In the genomic region with DNA sequence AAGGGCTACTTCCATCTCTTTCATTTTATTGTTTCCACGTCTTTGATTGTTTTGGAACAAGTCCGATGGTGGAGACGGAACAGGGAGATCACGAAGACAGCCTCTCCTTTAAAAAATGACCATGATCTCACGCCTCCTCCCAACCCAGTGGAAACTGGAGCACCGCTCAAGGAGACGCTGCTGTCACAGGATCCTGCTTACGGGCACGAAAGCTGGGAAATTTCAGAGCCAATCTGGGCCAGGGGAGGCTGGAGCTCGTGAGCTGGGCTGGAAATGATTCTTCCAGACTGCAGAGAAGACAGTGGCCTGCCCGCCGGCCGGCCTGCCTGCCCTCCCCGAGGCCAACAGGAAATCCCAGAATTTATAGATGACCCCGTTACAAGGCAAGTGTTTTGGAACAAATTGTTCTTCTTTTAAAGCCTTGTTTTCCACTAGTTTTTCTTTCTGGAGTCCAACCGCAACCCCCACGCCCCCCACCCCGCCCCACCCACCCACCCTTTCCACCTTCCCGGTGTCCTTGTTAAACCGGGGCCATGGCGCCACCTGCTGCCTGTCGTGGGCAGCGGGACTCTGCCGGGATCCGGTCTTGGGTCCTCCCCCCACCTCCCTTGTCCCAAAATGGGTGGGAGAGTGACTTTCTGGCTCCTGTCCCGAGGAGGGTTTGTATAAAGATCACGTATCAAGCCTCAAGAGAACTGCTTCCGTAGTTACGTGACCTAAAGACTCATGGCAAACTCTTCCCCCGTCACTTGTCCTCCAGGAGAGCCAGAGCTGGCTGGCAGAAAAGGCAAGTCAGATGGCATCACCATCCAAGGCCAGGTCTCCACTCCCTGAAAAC, we compare ENCODE assay signal across 8 cellular contexts. TPM values are rescaled to one million over a fixed set of nuclear protein-coding genes. Genes with fewer than 3 reads are reported as not detected.
A peak's percentile ranks its signal among the peaks of the same experiment; 100 is the strongest.
DNase-seq lines count a peak whose midpoint lies in the region; ATAC-seq and TF ChIP-seq lines count a peak whose summit lies in the region.

No MANE protein-coding gene starts in this region.

- CTCF ChIA-PET in Panc1 (lab: Charles Lee), result interaction anchor here (0.7 to 0.9 kb wide), 2 partner anchors 432 to 602 kb away, joined by 3 read pairs; no protein-coding TSS in a partner anchor

- BruUV-seq in Panc1 (replicated peaks; lab: Mats Ljungman, UMichigan), result no TSS peak

- H3K9me3 ChIP-seq in Panc1 (ENCODE audit: control insufficient read depth, insufficient read depth, low read depth, low read length) (no peaks in the 10 kb centered on the region), neutrophil (no peaks in the 10 kb centered on the region), stomach smooth muscle (ENCODE audit: control insufficient read depth in 2 of 2, low read length in 2 of 2) (no peaks in the 10 kb centered on the region)

- in situ Hi-C loops in Panc1 (cut with HindIII; ENCODE audit: low pct_unique_long_range_greater_than_20kb, low sequenced_read_pairs), result no loop called here

- POLR2A ChIA-PET in Panc1 (lab: Charles Lee), result interaction anchor here (0.6 kb wide), 1 partner anchor 74 kb away, joined by 3 read pairs; no protein-coding TSS in a partner anchor

- peak; percentile 81 for TF ChIP-seq CTCF in Panc1 (IDR thresholded peaks at IDR 0.05)
- TF ChIP-seq CTCF in foreskin keratinocyte (conservative IDR thresholded peaks at IDR 0.05), result peak; percentile 62
- peak; percentile 82 for TF ChIP-seq CTCF in neutrophil (IDR thresholded peaks at IDR 0.05)

- H3K4me1 ChIP-seq in Panc1 (ENCODE audit: control insufficient read depth, insufficient read depth, low read length), result peaks cover 28% of the 10 kb centered on the region
- peaks cover 8% of the 10 kb centered on the region for H3K4me1 ChIP-seq in foreskin keratinocyte
- peaks cover 37 to 44% of the 10 kb centered on the region in 2 experiments for H3K4me1 ChIP-seq in neutrophil (ENCODE audit: control insufficient read depth in 1 of 2, insufficient read depth in 1 of 2, low read depth in 1 of 2, low read length in 1 of 2)
- H3K4me1 ChIP-seq in stomach smooth muscle (ENCODE audit: control insufficient read depth, insufficient read depth, low read length), result peaks cover 25% of the 10 kb centered on the region

- H3K27ac ChIP-seq in Panc1 (ENCODE audit: low read length) (peak overlapping the region; percentile 72), foreskin keratinocyte (no peak overlapping the region), neutrophil (peak overlapping the region; percentile 70), stomach smooth muscle (ENCODE audit: low read length) (peak overlapping the region; percentile 55)

- H3K4me3 ChIP-seq in Panc1 (ENCODE audit: low read depth in 2 of 2, low read length in 2 of 2), result peak overlapping the region in 1 of 2 experiments; percentile 26; a peak in 1 of 4 replicates
- H3K4me3 ChIP-seq in neutrophil (ENCODE audit: low read depth in 1 of 2, low read length in 1 of 2), result peak overlapping the region; percentile 41 to 46
- H3K4me3 ChIP-seq in stomach smooth muscle (ENCODE audit: low read length in 2 of 2), result peak overlapping the region; percentile 37 to 68

- ATAC-seq in Panc1 (peak; percentile 89), foreskin keratinocyte (peak; percentile 54), HG03457 (IDR thresholded peaks at IDR 0.05; ENCODE audit: unreplicated experiment) (no peak)

- intact Hi-C loops in Panc1 (cut with micrococcal nuclease; ENCODE audit: unreplicated experiment), result loop anchor here (5.0 to 10.0 kb wide), 2 partner anchors 145 to 322 kb away; partner anchors contain the start of gene MED13L

- no peaks in the 10 kb centered on the region for H3K27me3 ChIP-seq in Panc1 (ENCODE audit: control insufficient read depth, insufficient read depth, low read length)
- no peaks in the 10 kb centered on the region for H3K27me3 ChIP-seq in foreskin keratinocyte
- no peaks in the 10 kb centered on the region for H3K27me3 ChIP-seq in neutrophil
- H3K27me3 ChIP-seq in stomach smooth muscle (ENCODE audit: control insufficient read depth in 1 of 2, insufficient read depth in 2 of 2, low read length in 2 of 2), result no peaks in the 10 kb centered on the region

- DNase-seq in NCI-H82 (lab: John Stamatoyannopoulos, UW), result peak; percentile 77
- DNase-seq in NCI-H82 treated with DMSO at 0.1 percent for 48 hours (lab: John Stamatoyannopoulos, UW; ENCODE audit: unreplicated experiment), result no peak
- DNase-seq in Panc1 (ENCODE audit: low read depth, low spot score), result no peak
- peak; percentile 32 for DNase-seq in activated gamma-delta T cell treated with anti-CD3 and anti-CD28 coated beads, Interleukin-2, amount 50 U/mL, for 16 hours (ENCODE audit: low read depth)
- no peak for DNase-seq in foreskin keratinocyte

- peak overlapping the region; percentile 57 to 71 for H3K9ac ChIP-seq in stomach smooth muscle (ENCODE audit: low read length in 2 of 2)

- no peaks in the 10 kb centered on the region for H3K36me3 ChIP-seq in Panc1 (ENCODE audit: control insufficient read depth, insufficient read depth, low read length)
- H3K36me3 ChIP-seq in neutrophil, result no peaks in the 10 kb centered on the region
- H3K36me3 ChIP-seq in stomach smooth muscle (ENCODE audit: control insufficient read depth in 2 of 2, insufficient read depth in 2 of 2, low read length in 2 of 2), result no peaks in the 10 kb centered on the region

RNA-seq across cellular contexts. Expression of gene MAP1LC3B2, which starts 40.3 kb away (rescaled TPM):
- total RNA-seq in Panc1 (2021; ENCODE audit: unreplicated experiment) (1.9 TPM), foreskin keratinocyte (0.54 and 1.1 TPM in 2 replicates)
- 9.4 TPM for polyA plus RNA-seq in Panc1 (2012; ENCODE audit: insufficient read length)
- 1.9 and 2.3 TPM in 2 replicates for polyA plus RNA-seq in foreskin keratinocyte

Comparison
In these comparisons a context has a peak if more than half of its experiments do, and no peak if none do; other contexts are left out.
1. DNase-seq: peak in NCI-H82 (single experiment) and activated gamma-delta T cell treated with anti-CD3 and anti-CD28 coated beads, Interleukin-2, amount 50 U/mL, for 16 hours (single experiment); none in NCI-H82 treated with DMSO at 0.1 percent for 48 hours (single experiment), Panc1 (single experiment) and foreskin keratinocyte (0 of 2).
2. Peak in every context shown above with its lines, with median percentiles within 50 percentile points of each other: CTCF ChIP-seq.